Comparison of ENCODE assay signal across 8 cellular contexts in the genomic region with DNA sequence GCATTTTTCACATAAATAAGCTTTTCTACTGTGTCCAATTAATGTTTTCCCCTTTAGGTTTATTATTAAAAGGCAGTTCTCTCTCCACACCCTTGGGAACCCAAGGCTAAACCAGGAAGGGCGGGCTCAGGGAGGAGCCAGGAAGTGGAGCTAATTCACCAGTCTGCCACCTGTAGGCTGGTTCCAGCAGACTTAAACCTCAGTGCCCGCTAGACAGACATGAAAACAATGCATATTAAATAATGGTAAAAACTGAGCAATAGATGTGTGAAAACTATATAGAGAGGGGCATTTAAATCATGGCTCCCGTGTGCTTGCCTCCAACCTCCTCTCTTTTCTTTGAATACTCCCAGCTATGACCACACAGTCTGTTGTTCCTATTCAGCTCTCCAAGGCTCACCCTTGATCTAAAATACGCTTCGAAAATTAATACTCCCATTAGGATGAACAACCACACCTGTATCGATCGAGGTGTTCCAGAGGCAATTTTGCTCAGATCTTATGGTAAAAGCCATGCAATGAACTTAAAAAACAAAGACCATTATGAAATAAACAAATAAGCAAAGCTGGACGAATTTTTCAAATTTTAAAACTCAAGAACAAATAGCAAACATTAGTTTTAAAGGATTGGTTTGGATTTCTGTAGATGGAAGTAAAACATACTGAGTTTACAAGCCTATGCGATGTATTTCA.
DNase-seq lines count a peak whose midpoint lies in the region; ATAC-seq, FAIRE-seq and TF ChIP-seq lines count a peak whose summit lies in the region.

No MANE protein-coding gene starts in this region.

- no peaks in the 10 kb centered on the region for H3K27me3 ChIP-seq in BLaER1 treated with 17β-estradiol and CSF1 and Interleukin-3, amounts not matched to agents 10 nM and 100 nM

- ATAC-seq in T-helper 17 cell (no peak), HG03457 (IDR thresholded peaks at IDR 0.05; ENCODE audit: unreplicated experiment) (no peak), HG02973 (IDR thresholded peaks at IDR 0.05; ENCODE audit: unreplicated experiment) (no peak), HG02852 (IDR thresholded peaks at IDR 0.05; ENCODE audit: unreplicated experiment) (no peak)

- H3K27ac ChIP-seq in BLaER1 treated with 17β-estradiol and CSF1 and Interleukin-3, amounts not matched to agents 10 nM and 100 nM, result no peak overlapping the region

- H3K27ac Mint-ChIP-seq in T-helper 17 cell, result no peak overlapping the region

- peak overlapping the region in 7 of 11 experiments; percentile 9 to 49 (median 33); a peak in 11 of 22 replicates for H3K4me2 ChIP-seq in BLaER1 treated with 17β-estradiol and CSF1 and Interleukin-3, amounts not matched to agents 10 nM and 100 nM

- DNase-seq in HT1080 (ENCODE audit: low read depth), result peak; percentile 31
- DNase-seq in T-helper 17 cell, result no peak
- peak; percentile 80 for DNase-seq in kidney glomerular epithelial cell (lab: John Stamatoyannopoulos, UW)
- no peak for DNase-seq in GM12892 (ENCODE audit: insufficient read length)

- H3K4me1 Mint-ChIP-seq in T-helper 17 cell, result no peaks in the 10 kb centered on the region

- no peak overlapping the region for H3K4me3 ChIP-seq in BLaER1 treated with 17β-estradiol and CSF1 and Interleukin-3, amounts not matched to agents 10 nM and 100 nM

- no peaks in the 10 kb centered on the region for H4K20me1 ChIP-seq in BLaER1 treated with 17β-estradiol and CSF1 and Interleukin-3, amounts not matched to agents 10 nM and 100 nM

- H3K4me3 Mint-ChIP-seq in T-helper 17 cell, result peak overlapping the region; percentile 64

- H3K9ac ChIP-seq in BLaER1 treated with 17β-estradiol and CSF1 and Interleukin-3, amounts not matched to agents 10 nM and 100 nM, result no peak overlapping the region

- no peaks in the 10 kb centered on the region for H3K36me3 ChIP-seq in BLaER1 treated with 17β-estradiol and CSF1 and Interleukin-3, amounts not matched to agents 10 nM and 100 nM

- H3K36me3 Mint-ChIP-seq in T-helper 17 cell (ENCODE audit: low read depth), result no peaks in the 10 kb centered on the region

- H3K9me3 ChIP-seq in BLaER1 treated with 17β-estradiol and CSF1 and Interleukin-3, amounts not matched to agents 10 nM and 100 nM (replicated peaks in 1 of 11), result peaks cover 11 to 35% (median 20%) of the 10 kb centered on the region in 11 experiments
- no peaks in the 10 kb centered on the region for H3K9me3 ChIP-seq in T-helper 17 cell (ENCODE audit: control insufficient read depth, low read length, poor library complexity, severe bottlenecking)

- TF ChIP-seq POLR2A in GM12892 (IDR thresholded peaks at IDR 0.05; ENCODE audit: low read depth, low read length), result no peak

- no peak for FAIRE-seq in GM12892 (lab: Jason Lieb, UNC)

- H3K27me3 Mint-ChIP-seq in T-helper 17 cell, result peaks cover 51% of the 10 kb centered on the region

- peaks cover 0 to 47% (median 25%) of the 10 kb centered on the region in 10 experiments; a peak in 15 of 20 replicates for H3K4me1 ChIP-seq in BLaER1 treated with 17β-estradiol and CSF1 and Interleukin-3, amounts not matched to agents 10 nM and 100 nM

Comparison
In these comparisons a context has a peak if more than half of its experiments do, and no peak if none do; other contexts are left out.
1. DNase-seq: peak in HT1080 (single experiment) and kidney glomerular epithelial cell (single experiment); none in T-helper 17 cell (0 of 3) and GM12892 (single experiment).